1 cellular context compared by ENCODE assay signal in the genomic region with DNA sequence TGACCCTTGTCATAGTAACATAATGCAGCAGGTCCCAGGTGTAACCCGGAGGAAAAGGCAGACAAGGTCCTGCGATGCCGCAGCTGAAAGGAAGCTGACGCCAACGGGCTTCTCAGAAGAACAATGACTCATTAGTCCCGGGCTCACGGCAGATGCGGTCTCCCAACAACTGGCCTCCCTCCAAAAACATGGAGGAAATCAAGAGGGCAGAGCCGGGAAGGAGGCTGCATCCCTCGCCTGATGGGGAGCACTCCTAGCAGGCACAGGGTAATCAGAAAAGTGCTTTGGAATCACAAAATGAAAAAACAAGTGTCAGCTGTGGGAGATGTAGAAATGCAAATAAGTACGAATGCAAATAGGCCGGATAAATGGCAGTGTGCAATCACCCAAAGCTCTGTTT.
TF ChIP-seq lines count a peak whose summit lies in the region.

No MANE protein-coding gene starts in this region.

TF ChIP-seq in SK-N-SH, 30 proteins besides CTCF, POLR2A, EP300 and RAD21 (continued from another document):
- TF ChIP-seq, protein P1, sequence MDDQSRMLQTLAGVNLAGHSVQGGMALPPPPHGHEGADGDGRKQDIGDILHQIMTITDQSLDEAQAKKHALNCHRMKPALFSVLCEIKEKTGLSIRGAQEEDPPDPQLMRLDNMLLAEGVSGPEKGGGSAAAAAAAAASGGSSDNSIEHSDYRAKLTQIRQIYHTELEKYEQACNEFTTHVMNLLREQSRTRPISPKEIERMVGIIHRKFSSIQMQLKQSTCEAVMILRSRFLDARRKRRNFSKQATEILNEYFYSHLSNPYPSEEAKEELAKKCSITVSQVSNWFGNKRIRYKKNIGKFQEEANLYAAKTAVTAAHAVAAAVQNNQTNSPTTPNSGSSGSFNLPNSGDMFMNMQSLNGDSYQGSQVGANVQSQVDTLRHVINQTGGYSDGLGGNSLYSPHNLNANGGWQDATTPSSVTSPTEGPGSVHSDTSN (IDR thresholded peaks at IDR 0.05) = peak; percentile 51; the same call in 1 of the 2 replicates
- TF ChIP-seq, protein P2, sequence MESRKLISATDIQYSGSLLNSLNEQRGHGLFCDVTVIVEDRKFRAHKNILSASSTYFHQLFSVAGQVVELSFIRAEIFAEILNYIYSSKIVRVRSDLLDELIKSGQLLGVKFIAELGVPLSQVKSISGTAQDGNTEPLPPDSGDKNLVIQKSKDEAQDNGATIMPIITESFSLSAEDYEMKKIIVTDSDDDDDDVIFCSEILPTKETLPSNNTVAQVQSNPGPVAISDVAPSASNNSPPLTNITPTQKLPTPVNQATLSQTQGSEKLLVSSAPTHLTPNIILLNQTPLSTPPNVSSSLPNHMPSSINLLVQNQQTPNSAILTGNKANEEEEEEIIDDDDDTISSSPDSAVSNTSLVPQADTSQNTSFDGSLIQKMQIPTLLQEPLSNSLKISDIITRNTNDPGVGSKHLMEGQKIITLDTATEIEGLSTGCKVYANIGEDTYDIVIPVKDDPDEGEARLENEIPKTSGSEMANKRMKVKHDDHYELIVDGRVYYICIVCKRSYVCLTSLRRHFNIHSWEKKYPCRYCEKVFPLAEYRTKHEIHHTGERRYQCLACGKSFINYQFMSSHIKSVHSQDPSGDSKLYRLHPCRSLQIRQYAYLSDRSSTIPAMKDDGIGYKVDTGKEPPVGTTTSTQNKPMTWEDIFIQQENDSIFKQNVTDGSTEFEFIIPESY (IDR thresholded peaks at IDR 0.05; ENCODE audit: borderline replicate concordance, low read depth) = 0 out of 2 replicates have a peak, but pooled peaks have one; percentile 18
- TF ChIP-seq GATA2 (CRISPR knock-in tag; IDR thresholded peaks at IDR 0.05) = no peak
- TF ChIP-seq GABPA (IDR thresholded peaks at IDR 0.05; ENCODE audit: low read depth) = no peak
- TF ChIP-seq, protein P3, sequence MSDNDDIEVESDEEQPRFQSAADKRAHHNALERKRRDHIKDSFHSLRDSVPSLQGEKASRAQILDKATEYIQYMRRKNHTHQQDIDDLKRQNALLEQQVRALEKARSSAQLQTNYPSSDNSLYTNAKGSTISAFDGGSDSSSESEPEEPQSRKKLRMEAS (IDR thresholded peaks at IDR 0.05; ENCODE audit: low read depth) = peak; percentile 57
- TF ChIP-seq NFIC (IDR thresholded peaks at IDR 0.05; ENCODE audit: borderline replicate concordance) = peak; percentile 94
- TF ChIP-seq NRF1 (IDR thresholded peaks at IDR 0.05; ENCODE audit: low read depth, low read length) = no peak
- TF ChIP-seq SMC3 (IDR thresholded peaks at IDR 0.05; ENCODE audit: low read depth, low read length) = no peak
- TF ChIP-seq POLR2AphosphoS5 (IDR thresholded peaks at IDR 0.05; ENCODE audit: low read depth, low read length) = peak; percentile 51; the same call in 1 of the 2 replicates
- TF ChIP-seq RCOR1 (IDR thresholded peaks at IDR 0.05; ENCODE audit: low read length) = no peak
- TF ChIP-seq TAF1 (IDR thresholded peaks at IDR 0.05; ENCODE audit: borderline replicate concordance, low read depth, low read length) = peak; percentile 36; the same call in 1 of the 2 replicates
- no peak for TF ChIP-seq EZH2phosphoT487 (IDR thresholded peaks at IDR 0.05; ENCODE audit: borderline replicate concordance, low read depth)
- TF ChIP-seq, protein P4, sequence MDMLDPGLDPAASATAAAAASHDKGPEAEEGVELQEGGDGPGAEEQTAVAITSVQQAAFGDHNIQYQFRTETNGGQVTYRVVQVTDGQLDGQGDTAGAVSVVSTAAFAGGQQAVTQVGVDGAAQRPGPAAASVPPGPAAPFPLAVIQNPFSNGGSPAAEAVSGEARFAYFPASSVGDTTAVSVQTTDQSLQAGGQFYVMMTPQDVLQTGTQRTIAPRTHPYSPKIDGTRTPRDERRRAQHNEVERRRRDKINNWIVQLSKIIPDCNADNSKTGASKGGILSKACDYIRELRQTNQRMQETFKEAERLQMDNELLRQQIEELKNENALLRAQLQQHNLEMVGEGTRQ (IDR thresholded peaks at IDR 0.05; ENCODE audit: borderline replicate concordance, low read depth, low read length) = no peak
